11 cellular contexts compared by ENCODE assay signal in the genomic region with DNA sequence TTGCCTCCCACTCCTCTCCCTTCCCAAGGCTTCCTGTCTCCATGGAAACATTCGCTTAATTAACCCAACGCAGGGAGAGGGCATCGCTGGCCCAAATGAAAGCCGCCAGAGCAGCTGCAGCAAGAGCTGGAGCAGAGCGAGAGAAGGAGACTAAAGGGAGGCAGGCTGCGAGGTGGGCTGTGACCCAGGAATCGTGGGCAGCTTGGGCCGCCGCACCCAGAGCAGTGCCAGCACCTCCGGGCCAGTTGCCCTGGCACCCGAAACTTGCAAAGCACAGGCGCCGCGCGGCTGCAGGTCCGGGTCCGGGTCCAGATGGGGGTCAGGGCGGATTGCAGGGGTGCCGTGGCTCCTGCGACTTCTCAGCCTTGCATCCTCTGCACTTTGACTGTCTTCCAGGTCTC. TPM values are rescaled to one million over a fixed set of nuclear protein-coding genes. Genes with fewer than 3 reads are reported as not detected.
A peak's percentile ranks its signal among the peaks of the same experiment; 100 is the strongest.
DNase-seq lines count a peak whose midpoint lies in the region; ATAC-seq and TF ChIP-seq lines count a peak whose summit lies in the region.
"Had no signal": no experiment of that assay in that cellular context is flagged by ENCODE, and none has a peak within 500 bp of the region (broad histone marks: within the 10 kb centered on the region; RNA-seq: fewer than 3 reads in every experiment).

No MANE protein-coding gene starts in this region.

- ATAC-seq in left ventricle myocardium superior (peak; percentile 20), GM18511 (IDR thresholded peaks at IDR 0.05; ENCODE audit: unreplicated experiment) (no peak), HG03378 (IDR thresholded peaks at IDR 0.05; ENCODE audit: unreplicated experiment) (no peak)
- ATAC-seq: esophagus mucosa had no signal

- peak overlapping the region; percentile 8 for H3K9ac ChIP-seq in skeletal muscle satellite cell (ENCODE audit: low read depth, low read length)

- H3K4me3 ChIP-seq in GM12875 (ENCODE audit: low read depth, low read length) = peak overlapping the region; percentile 43
- H3K4me3 ChIP-seq in skeletal muscle satellite cell (ENCODE audit: low read length) = peak overlapping the region; percentile 70

- peak; percentile 66 for DNase-seq in astrocyte of the hippocampus (ENCODE audit: low read depth, low spot score)
- peak; percentile 18 for DNase-seq in left ventricle myocardium superior
- DNase-seq in activated CD4-positive, alpha-beta T cell treated with anti-CD3 and anti-CD28 coated beads, Interleukin-2, amount 50 U/mL, for 48 hours = no peak
- no peak for DNase-seq in NCI-H2029 (lab: John Stamatoyannopoulos, UW)
- DNase-seq: activated T-cell treated with anti-CD3 and anti-CD28 coated beads, Interleukin-2, amount 50 U/mL, for 24 hours; nephron progenitor cell had no signal

- peak overlapping the region; percentile 89 for H3K4me2 ChIP-seq in skeletal muscle satellite cell (ENCODE audit: low read length)

- intact Hi-C loops in left ventricle myocardium superior (cut with micrococcal nuclease) = no loop called here

- peaks cover 6% of the 10 kb centered on the region for H3K4me1 ChIP-seq in skeletal muscle satellite cell (ENCODE audit: control insufficient read depth, insufficient read depth, low read length)

- no peaks in the 10 kb centered on the region for H3K27me3 ChIP-seq in skeletal muscle satellite cell (ENCODE audit: control insufficient read depth, insufficient read depth, low read length)

- no peak for TF ChIP-seq CTCF in GM12875 (IDR thresholded peaks at IDR 0.05; ENCODE audit: borderline replicate concordance, insufficient read depth, low read depth, low read length)

- H3K9me3 ChIP-seq in skeletal muscle satellite cell (replicated peaks; ENCODE audit: low read length) = no peaks in the 10 kb centered on the region

- H3K36me3 ChIP-seq in skeletal muscle satellite cell (ENCODE audit: insufficient read depth, low read length) = no peaks in the 10 kb centered on the region

RNA-seq across cellular contexts. Expression of gene PTPRQ, which starts 43.4 kb away (rescaled TPM):
- 0.77 TPM for total RNA-seq in left ventricle myocardium superior
- total RNA-seq in skeletal muscle satellite cell (2012; rRNA removed) = 12.9 and 25.3 TPM in 2 replicates

Comparison
In these comparisons a context has a peak if more than half of its experiments do, and no peak if none do; other contexts are left out.
1. DNase-seq: peak in astrocyte of the hippocampus (single experiment) and left ventricle myocardium superior (single experiment); none in activated CD4-positive, alpha-beta T cell treated with anti-CD3 and anti-CD28 coated beads, Interleukin-2, amount 50 U/mL, for 48 hours (0 of 2) and NCI-H2029 (single experiment).